ENCODE assay signal across 26 cellular contexts in the genomic region with DNA sequence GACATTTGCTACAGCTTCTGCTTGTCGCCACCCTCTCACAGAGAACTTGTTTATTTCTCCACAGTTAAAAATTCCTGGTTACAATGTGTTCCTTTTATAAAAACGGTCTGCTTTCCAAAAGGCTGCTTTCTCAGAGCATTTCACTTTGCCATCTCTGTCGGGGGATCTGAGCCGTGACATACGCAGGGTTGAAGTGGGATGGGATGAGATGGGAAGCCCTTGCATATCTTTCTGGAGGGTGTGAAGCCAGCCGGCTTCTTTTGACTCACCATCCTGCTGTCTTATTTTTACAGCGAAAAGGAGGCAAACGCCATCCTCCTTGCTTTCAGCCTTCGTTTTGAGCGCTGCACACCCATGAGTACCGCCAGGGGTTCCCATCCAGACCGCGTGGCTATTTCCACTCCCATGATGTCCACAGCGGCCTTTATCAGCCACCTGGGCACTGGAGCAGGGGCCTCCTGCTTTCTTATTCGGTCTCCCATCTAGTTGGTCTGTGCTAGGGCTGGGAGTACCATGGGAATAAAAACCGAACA.
"Had no signal": no experiment of that assay in that cellular context is flagged by ENCODE, and none has a peak within 500 bp of the region (broad histone marks: within the 10 kb centered on the region; RNA-seq: fewer than 3 reads in every experiment).

No MANE protein-coding gene starts in this region.

- H3K4me3 ChIP-seq: colonic mucosa, left lung, ovary, right lobe of liver, smooth muscle cell, testis, tibial artery, upper lobe of left lung, uterus had no signal

- H3K27ac Mint-ChIP-seq: dendritic cell treated with granulocyte-macrophage colony-stimulating factor and Interleukin-4, amounts not matched to agents 40 ng/mL and 50 ng/mL, for 4 days; effector memory CD8-positive, alpha-beta T cell; naive B cell; nephron progenitor cell; stimulated activated naive CD8-positive, alpha-beta T cell treated with anti-CD3 and anti-CD28 coated beads, Interleukin-15, amount 100 ng/mL, for 72 hours had no signal

- H3K36me3 ChIP-seq: colonic mucosa, left lung, ovary, right lobe of liver, tibial artery, upper lobe of left lung, uterus had no signal

- H3K36me3 Mint-ChIP-seq: naive B cell had no signal

- ATAC-seq: effector memory CD8-positive, alpha-beta T cell; left cardiac atrium; left lung; right lobe of liver; stimulated activated naive CD8-positive, alpha-beta T cell treated with anti-CD3 and anti-CD28 coated beads, Interleukin-15, amount 100 ng/mL, for 72 hours had no signal

- H3K9me3 ChIP-seq: colonic mucosa, left lung, ovary, right lobe of liver, testis, tibial artery, upper lobe of left lung, uterus had no signal

- H3K4me3 Mint-ChIP-seq: dendritic cell treated with granulocyte-macrophage colony-stimulating factor and Interleukin-4, amounts not matched to agents 40 ng/mL and 50 ng/mL, for 4 days; effector memory CD8-positive, alpha-beta T cell; naive B cell; nephron progenitor cell; stimulated activated naive CD8-positive, alpha-beta T cell treated with anti-CD3 and anti-CD28 coated beads, Interleukin-15, amount 100 ng/mL, for 72 hours had no signal

- H3K27me3 Mint-ChIP-seq: stimulated activated naive CD8-positive, alpha-beta T cell treated with anti-CD3 and anti-CD28 coated beads, Interleukin-15, amount 100 ng/mL, for 72 hours had no signal

- H3K4me1 ChIP-seq: colonic mucosa, right lobe of liver, testis, tibial artery, uterus had no signal

- H3K27ac ChIP-seq: colonic mucosa, left lung, ovary, right lobe of liver, testis, tibial artery, upper lobe of left lung, uterus had no signal

- H3K9me3 Mint-ChIP-seq: dendritic cell treated with granulocyte-macrophage colony-stimulating factor and Interleukin-4, amounts not matched to agents 40 ng/mL and 50 ng/mL, for 4 days; effector memory CD8-positive, alpha-beta T cell; nephron progenitor cell; stimulated activated naive CD8-positive, alpha-beta T cell treated with anti-CD3 and anti-CD28 coated beads, Interleukin-15, amount 100 ng/mL, for 72 hours had no signal

- H3K4me2 ChIP-seq: smooth muscle cell had no signal

- DNase-seq: cerebellar nuclear complex; colonic mucosa; effector memory CD8-positive, alpha-beta T cell; erythroblast; head of caudate nucleus; kidney; left cardiac atrium; naive B cell; nephron progenitor cell; nucleus accumbens; ovary; retina; right lobe of liver; stimulated activated CD4-positive, alpha-beta T cell treated with anti-CD3 and anti-CD28 coated beads, Interleukin-12 subunit alpha, Interleukin-12 subunit beta, amount 100 ng/mL, for 4 hours; stimulated activated CD4-positive, alpha-beta T cell treated with anti-CD3 and anti-CD28 coated beads, Interleukin-1b, Interleukin-23, amount 100 ng/mL, for 48 hours; stimulated activated CD4-positive, alpha-beta T cell treated with anti-CD3 and anti-CD28 coated beads, Interleukin-4, amount 100 ng/mL, for 1 hour; stimulated activated CD8-positive, alpha-beta memory T cell treated with anti-CD3 and anti-CD28 coated beads, Interleukin-4, amount 100 ng/mL, for 48 hours; stimulated activated naive CD4-positive, alpha-beta T cell; stimulated activated naive CD8-positive, alpha-beta T cell treated with anti-CD3 and anti-CD28 coated beads, Interleukin-15, amount 100 ng/mL, for 72 hours; testis; tibial artery; upper lobe of left lung; uterus had no signal

- H3K27me3 ChIP-seq: colonic mucosa, ovary, right lobe of liver, testis, tibial artery, upper lobe of left lung, uterus had no signal
